Comparison of ENCODE assay signal across 13 cellular contexts in the genomic region with DNA sequence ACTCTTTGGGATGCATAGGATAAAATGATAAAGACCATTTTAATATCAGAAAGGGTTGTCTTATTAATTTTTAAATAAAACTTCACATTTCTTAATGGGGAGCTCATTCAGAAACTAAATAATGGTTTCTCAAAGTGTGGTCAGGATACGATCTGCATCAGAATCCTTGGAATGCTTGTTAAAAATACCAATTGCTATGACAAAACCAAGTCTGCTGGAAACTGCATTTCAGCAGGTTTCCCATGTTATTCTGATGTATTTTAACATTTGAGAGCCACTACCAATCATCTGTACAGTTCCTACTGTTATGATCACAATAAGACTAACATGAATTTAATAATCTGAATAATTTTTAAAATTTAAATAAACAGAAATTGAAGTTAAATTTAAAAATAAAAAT.
DNase-seq lines count a peak whose midpoint lies in the region; ATAC-seq and TF ChIP-seq lines count a peak whose summit lies in the region.
"Had no signal": no experiment of that assay in that cellular context is flagged by ENCODE, and none has a peak within 500 bp of the region (broad histone marks: within the 10 kb centered on the region; RNA-seq: fewer than 3 reads in every experiment).

No MANE protein-coding gene starts in this region.

- no peak overlapping the region for H3K23ac ChIP-seq in mesendoderm (ENCODE audit: low read length)

- peaks cover 4% of the 10 kb centered on the region for H3K79me1 ChIP-seq in mesendoderm (ENCODE audit: low read length)

- H3K4me3 ChIP-seq in BJ (ENCODE audit: low read depth, low read length): peak overlapping the region; percentile 14
- peak overlapping the region in 1 of 2 donors; percentile 47 for H3K4me3 ChIP-seq in cardiac fibroblast (replicated peaks in 1 of 2; ENCODE audit: low read depth in 2 of 2, low read length in 2 of 2)
- H3K4me3 ChIP-seq in mesendoderm (ENCODE audit: low read length): no peak overlapping the region

- H2AK5ac ChIP-seq in mesendoderm (ENCODE audit: low read length): no peak overlapping the region

- H4K5ac ChIP-seq in mesendoderm (ENCODE audit: low read length): no peak overlapping the region

- no CpG with 5 or more reads among the region's 1 CpG for WGBS in mesendoderm (ENCODE audit: extremely low coverage, insufficient coverage, low lambda C conversion rate)

- ATAC-seq in GM21526 (IDR thresholded peaks at IDR 0.05; ENCODE audit: low FRiP score, unreplicated experiment) (no peak), GM18505 (IDR thresholded peaks at IDR 0.05; ENCODE audit: unreplicated experiment) (no peak), HG02885 (IDR thresholded peaks at IDR 0.05; ENCODE audit: poor library complexity, unreplicated experiment) (no peak)

- no peak overlapping the region for H3K4ac ChIP-seq in mesendoderm (ENCODE audit: low read depth, low read length)

- H4K8ac ChIP-seq in mesendoderm (ENCODE audit: low read depth, low read length): no peak overlapping the region

- no peak overlapping the region for H3K27ac ChIP-seq in mesendoderm (ENCODE audit: low read depth, low read length)

- H2BK5ac ChIP-seq in mesendoderm (ENCODE audit: low read length): no peak overlapping the region

- no peak overlapping the region for H2BK120ac ChIP-seq in mesendoderm (ENCODE audit: low read depth, low read length)

- H3K27me3 ChIP-seq in BJ (ENCODE audit: control insufficient read depth, insufficient read depth, low read length): no peaks in the 10 kb centered on the region
- H3K27me3 ChIP-seq in mesendoderm (ENCODE audit: insufficient read depth, low read length, poor library complexity): no peaks in the 10 kb centered on the region

- no peak overlapping the region for H2BK15ac ChIP-seq in mesendoderm (replicated peaks; ENCODE audit: low read depth)

- TF ChIP-seq CTCF in BJ (IDR thresholded peaks at IDR 0.05; ENCODE audit: insufficient read depth, low read depth, low read length): no peak
- TF ChIP-seq CTCF in cardiac fibroblast (IDR thresholded peaks at IDR 0.05; ENCODE audit: low read depth, low read length): no peak

- TF ChIP-seq POLR2A in GM18505 (IDR thresholded peaks at IDR 0.05; ENCODE audit: borderline replicate concordance, extremely low read depth, insufficient read depth, insufficient read length): no peak

- CTCF ChIA-PET in BJ (lab: Yijun Ruan, JAX): no interaction called here

- H3K56ac ChIP-seq in mesendoderm (ENCODE audit: low read length): no peak overlapping the region

- POLR2A ChIA-PET in BJ (lab: Charles Lee): interaction anchor here (0.7 to 0.9 kb wide), 2 partner anchors 175 to 182 kb away, joined by 3 read pairs; no protein-coding TSS in a partner anchor

- no peak overlapping the region for H3K9ac ChIP-seq in mesendoderm (ENCODE audit: low read length)

- DNase-seq in BJ (ENCODE audit: low read depth): peak; percentile 82
- peak; percentile 84 for DNase-seq in LHCN-M2 (ENCODE audit: low read depth)
- DNase-seq in cardiac fibroblast (ENCODE audit: low read depth in 2 of 2): peak; percentile 74 to 91
- peak; percentile 84 for DNase-seq in mesendoderm
- DNase-seq in occipital lobe (lab: John Stamatoyannopoulos, UW): no peak
- DNase-seq: activated CD4-positive, alpha-beta memory T cell treated with anti-CD3 and anti-CD28 coated beads for 36 hours; activated gamma-delta T cell; CD8-positive, alpha-beta memory T cell; NCI-H1436 treated with DMSO at 0.1 percent for 48 hours; retina had no signal

- H3K18ac ChIP-seq in mesendoderm (ENCODE audit: low read length): no peak overlapping the region

- H3K4me2 ChIP-seq in mesendoderm (ENCODE audit: low read length): no peak overlapping the region

- H3K79me2 ChIP-seq in mesendoderm (ENCODE audit: control insufficient read depth, insufficient read depth, low read length): peaks cover 1% of the 10 kb centered on the region

- peaks cover 2% of the 10 kb centered on the region for H3K4me1 ChIP-seq in mesendoderm (ENCODE audit: control insufficient read depth, low read depth, low read length)

- peaks cover 7% of the 10 kb centered on the region for H3K36me3 ChIP-seq in BJ (ENCODE audit: control insufficient read depth, insufficient read depth, low read length)
- H3K36me3 ChIP-seq in mesendoderm (ENCODE audit: control insufficient read depth, insufficient read depth, low read length): no peaks in the 10 kb centered on the region
